Comparison of ENCODE assay signal across 1 cellular context in genomic region chr13:99606322-99607089, GRCh38.
TF ChIP-seq lines count a peak whose summit lies in the region.

Gene CLYBL (plus strand): TSS chr13:99606690.

TF ChIP-seq in HepG2, 621 proteins besides CTCF, POLR2A, EP300 and RAD21 (continued from another document and continues in another):
- TF ChIP-seq HNF1A (IDR thresholded peaks at IDR 0.05; ENCODE audit: low read depth) (no peak; the same call in 1 of the 2 replicates), HNF1A (CRISPR knock-in tag; IDR thresholded peaks at IDR 0.05; ENCODE audit: borderline replicate concordance) (0 out of 2 replicates have a peak, but pooled peaks have one; percentile 37), HMG20A (CRISPR knock-in tag; IDR thresholded peaks at IDR 0.05; ENCODE audit: borderline replicate concordance) (no peak), ZBTB1 (CRISPR knock-in tag; IDR thresholded peaks at IDR 0.05; ENCODE audit: borderline replicate concordance) (no peak), TBX2 (CRISPR knock-in tag; IDR thresholded peaks at IDR 0.05; ENCODE audit: borderline replicate concordance) (peak; percentile 67), CREBL2 (CRISPR knock-in tag; IDR thresholded peaks at IDR 0.05; ENCODE audit: borderline replicate concordance) (0 out of 2 replicates have a peak, but pooled peaks have one; percentile 21), SOX5 (CRISPR knock-in tag; IDR thresholded peaks at IDR 0.05; ENCODE audit: borderline replicate concordance) (no peak), AHR (CRISPR knock-in tag; IDR thresholded peaks at IDR 0.05) (no peak; the same call in 1 of the 2 replicates), ZNF510 (CRISPR knock-in tag; IDR thresholded peaks at IDR 0.05; ENCODE audit: low read depth) (0 out of 2 replicates have a peak, but pooled peaks have one; percentile 80), ZNF10 (CRISPR knock-in tag; IDR thresholded peaks at IDR 0.05; ENCODE audit: borderline replicate concordance, low read depth) (no peak), THAP9 (CRISPR knock-in tag; IDR thresholded peaks at IDR 0.05; ENCODE audit: borderline replicate concordance) (no peak), NR1H2 (CRISPR knock-in tag; IDR thresholded peaks at IDR 0.05; ENCODE audit: borderline replicate concordance, low read depth) (no peak), GZF1 (CRISPR knock-in tag; IDR thresholded peaks at IDR 0.05) (peak; percentile 18; the same call in 1 of the 2 replicates), HNRNPH1 (optimal IDR thresholded peaks at IDR 0.05; ENCODE audit: low read depth, low read length) (no peak), MBD4 (IDR thresholded peaks at IDR 0.05; ENCODE audit: borderline replicate concordance, low read length) (no peak), ELF4 (CRISPR knock-in tag; IDR thresholded peaks at IDR 0.05; ENCODE audit: borderline replicate concordance) (no peak), ZBTB37 (CRISPR knock-in tag; IDR thresholded peaks at IDR 0.05) (no peak), STAT5B (CRISPR knock-in tag; IDR thresholded peaks at IDR 0.05) (no peak), EED (CRISPR knock-in tag; IDR thresholded peaks at IDR 0.05) (no peak), ZNF275 (CRISPR knock-in tag; IDR thresholded peaks at IDR 0.05; ENCODE audit: borderline replicate concordance) (no peak), ZNF614 (CRISPR knock-in tag; IDR thresholded peaks at IDR 0.05; ENCODE audit: borderline replicate concordance) (no peak), REL (CRISPR knock-in tag; conservative IDR thresholded peaks at IDR 0.05) (no peak), ZFYVE20 (CRISPR knock-in tag; IDR thresholded peaks at IDR 0.05; ENCODE audit: borderline replicate concordance, low read depth) (0 out of 2 replicates have a peak, but pooled peaks have one; percentile 78), LCORL (IDR thresholded peaks at IDR 0.05) (no peak), LCORL (CRISPR knock-in tag; IDR thresholded peaks at IDR 0.05) (no peak; the same call in 1 of the 2 replicates), MAX (IDR thresholded peaks at IDR 0.05) (peak; percentile 89), MAFK (conservative IDR thresholded peaks at IDR 0.05 in 1 of 2, IDR thresholded peaks at IDR 0.05 in 1 of 2; ENCODE audit: low read length in 2 of 2) (no peak), NFE2 (CRISPR knock-in tag; IDR thresholded peaks at IDR 0.05) (no peak), PTBP1 (IDR thresholded peaks at IDR 0.05; ENCODE audit: low read depth, low read length, poor library complexity, severe bottlenecking) (peak; percentile 43), ZNF557 (CRISPR knock-in tag; IDR thresholded peaks at IDR 0.05) (no peak), ZNF773 (CRISPR knock-in tag; IDR thresholded peaks at IDR 0.05; ENCODE audit: borderline replicate concordance) (no peak), SRF (IDR thresholded peaks at IDR 0.05; ENCODE audit: low read depth, low read length) (no peak), THAP11 (CRISPR knock-in tag; IDR thresholded peaks at IDR 0.05) (no peak), POLR2G (IDR thresholded peaks at IDR 0.05; ENCODE audit: low read depth, low read length) (peak; percentile 82)
- TF ChIP-seq, protein P1, sequence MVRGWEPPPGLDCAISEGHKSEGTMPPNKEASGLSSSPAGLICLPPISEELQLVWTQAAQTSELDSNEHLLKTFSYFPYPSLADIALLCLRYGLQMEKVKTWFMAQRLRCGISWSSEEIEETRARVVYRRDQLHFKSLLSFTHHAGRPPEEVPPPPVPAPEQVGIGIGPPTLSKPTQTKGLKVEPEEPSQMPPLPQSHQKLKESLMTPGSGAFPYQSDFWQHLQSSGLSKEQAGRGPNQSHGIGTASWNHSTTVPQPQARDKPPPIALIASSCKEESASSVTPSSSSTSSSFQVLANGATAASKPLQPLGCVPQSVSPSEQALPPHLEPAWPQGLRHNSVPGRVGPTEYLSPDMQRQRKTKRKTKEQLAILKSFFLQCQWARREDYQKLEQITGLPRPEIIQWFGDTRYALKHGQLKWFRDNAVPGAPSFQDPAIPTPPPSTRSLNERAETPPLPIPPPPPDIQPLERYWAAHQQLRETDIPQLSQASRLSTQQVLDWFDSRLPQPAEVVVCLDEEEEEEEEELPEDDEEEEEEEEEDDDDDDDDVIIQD (CRISPR knock-in tag; IDR thresholded peaks at IDR 0.05; ENCODE audit: low read depth), result no peak
- TF ChIP-seq, protein P2, sequence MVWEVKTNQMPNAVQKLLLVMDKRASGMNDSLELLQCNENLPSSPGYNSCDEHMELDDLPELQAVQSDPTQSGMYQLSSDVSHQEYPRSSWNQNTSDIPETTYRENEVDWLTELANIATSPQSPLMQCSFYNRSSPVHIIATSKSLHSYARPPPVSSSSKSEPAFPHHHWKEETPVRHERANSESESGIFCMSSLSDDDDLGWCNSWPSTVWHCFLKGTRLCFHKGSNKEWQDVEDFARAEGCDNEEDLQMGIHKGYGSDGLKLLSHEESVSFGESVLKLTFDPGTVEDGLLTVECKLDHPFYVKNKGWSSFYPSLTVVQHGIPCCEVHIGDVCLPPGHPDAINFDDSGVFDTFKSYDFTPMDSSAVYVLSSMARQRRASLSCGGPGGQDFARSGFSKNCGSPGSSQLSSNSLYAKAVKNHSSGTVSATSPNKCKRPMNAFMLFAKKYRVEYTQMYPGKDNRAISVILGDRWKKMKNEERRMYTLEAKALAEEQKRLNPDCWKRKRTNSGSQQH (CRISPR knock-in tag; IDR thresholded peaks at IDR 0.05; ENCODE audit: low read depth), result no peak
- TF ChIP-seq, protein P3, sequence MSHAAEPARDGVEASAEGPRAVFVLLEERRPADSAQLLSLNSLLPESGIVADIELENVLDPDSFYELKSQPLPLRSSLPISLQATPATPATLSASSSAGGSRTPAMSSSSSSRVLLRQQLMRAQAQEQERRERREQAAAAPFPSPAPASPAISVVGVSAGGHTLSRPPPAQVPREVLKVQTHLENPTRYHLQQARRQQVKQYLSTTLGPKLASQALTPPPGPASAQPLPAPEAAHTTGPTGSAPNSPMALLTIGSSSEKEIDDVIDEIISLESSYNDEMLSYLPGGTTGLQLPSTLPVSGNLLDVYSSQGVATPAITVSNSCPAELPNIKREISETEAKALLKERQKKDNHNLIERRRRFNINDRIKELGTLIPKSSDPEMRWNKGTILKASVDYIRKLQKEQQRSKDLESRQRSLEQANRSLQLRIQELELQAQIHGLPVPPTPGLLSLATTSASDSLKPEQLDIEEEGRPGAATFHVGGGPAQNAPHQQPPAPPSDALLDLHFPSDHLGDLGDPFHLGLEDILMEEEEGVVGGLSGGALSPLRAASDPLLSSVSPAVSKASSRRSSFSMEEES (CRISPR knock-in tag; IDR thresholded peaks at IDR 0.05), result 0 out of 2 replicates have a peak, but pooled peaks have one; percentile 19
- TF ChIP-seq, protein P4, sequence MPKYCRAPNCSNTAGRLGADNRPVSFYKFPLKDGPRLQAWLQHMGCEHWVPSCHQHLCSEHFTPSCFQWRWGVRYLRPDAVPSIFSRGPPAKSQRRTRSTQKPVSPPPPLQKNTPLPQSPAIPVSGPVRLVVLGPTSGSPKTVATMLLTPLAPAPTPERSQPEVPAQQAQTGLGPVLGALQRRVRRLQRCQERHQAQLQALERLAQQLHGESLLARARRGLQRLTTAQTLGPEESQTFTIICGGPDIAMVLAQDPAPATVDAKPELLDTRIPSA (CRISPR knock-in tag; IDR thresholded peaks at IDR 0.05; ENCODE audit: borderline replicate concordance), result no peak; the same call in 1 of the 2 replicates
- TF ChIP-seq, protein P5, sequence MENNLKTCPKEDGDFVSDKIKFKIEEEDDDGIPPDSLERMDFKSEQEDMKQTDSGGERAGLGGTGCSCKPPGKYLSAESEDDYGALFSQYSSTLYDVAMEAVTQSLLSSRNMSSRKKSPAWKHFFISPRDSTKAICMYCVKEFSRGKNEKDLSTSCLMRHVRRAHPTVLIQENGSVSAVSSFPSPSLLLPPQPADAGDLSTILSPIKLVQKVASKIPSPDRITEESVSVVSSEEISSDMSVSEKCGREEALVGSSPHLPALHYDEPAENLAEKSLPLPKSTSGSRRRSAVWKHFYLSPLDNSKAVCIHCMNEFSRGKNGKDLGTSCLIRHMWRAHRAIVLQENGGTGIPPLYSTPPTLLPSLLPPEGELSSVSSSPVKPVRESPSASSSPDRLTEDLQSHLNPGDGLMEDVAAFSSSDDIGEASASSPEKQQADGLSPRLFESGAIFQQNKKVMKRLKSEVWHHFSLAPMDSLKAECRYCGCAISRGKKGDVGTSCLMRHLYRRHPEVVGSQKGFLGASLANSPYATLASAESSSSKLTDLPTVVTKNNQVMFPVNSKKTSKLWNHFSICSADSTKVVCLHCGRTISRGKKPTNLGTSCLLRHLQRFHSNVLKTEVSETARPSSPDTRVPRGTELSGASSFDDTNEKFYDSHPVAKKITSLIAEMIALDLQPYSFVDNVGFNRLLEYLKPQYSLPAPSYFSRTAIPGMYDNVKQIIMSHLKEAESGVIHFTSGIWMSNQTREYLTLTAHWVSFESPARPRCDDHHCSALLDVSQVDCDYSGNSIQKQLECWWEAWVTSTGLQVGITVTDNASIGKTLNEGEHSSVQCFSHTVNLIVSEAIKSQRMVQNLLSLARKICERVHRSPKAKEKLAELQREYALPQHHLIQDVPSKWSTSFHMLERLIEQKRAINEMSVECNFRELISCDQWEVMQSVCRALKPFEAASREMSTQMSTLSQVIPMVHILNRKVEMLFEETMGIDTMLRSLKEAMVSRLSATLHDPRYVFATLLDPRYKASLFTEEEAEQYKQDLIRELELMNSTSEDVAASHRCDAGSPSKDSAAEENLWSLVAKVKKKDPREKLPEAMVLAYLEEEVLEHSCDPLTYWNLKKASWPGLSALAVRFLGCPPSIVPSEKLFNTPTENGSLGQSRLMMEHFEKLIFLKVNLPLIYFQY (CRISPR knock-in tag; IDR thresholded peaks at IDR 0.05; ENCODE audit: borderline replicate concordance), result peak; percentile 67; the same call in 1 of the 2 replicates
